Comparison of ENCODE assay signal across 1 cellular context in the genomic region with DNA sequence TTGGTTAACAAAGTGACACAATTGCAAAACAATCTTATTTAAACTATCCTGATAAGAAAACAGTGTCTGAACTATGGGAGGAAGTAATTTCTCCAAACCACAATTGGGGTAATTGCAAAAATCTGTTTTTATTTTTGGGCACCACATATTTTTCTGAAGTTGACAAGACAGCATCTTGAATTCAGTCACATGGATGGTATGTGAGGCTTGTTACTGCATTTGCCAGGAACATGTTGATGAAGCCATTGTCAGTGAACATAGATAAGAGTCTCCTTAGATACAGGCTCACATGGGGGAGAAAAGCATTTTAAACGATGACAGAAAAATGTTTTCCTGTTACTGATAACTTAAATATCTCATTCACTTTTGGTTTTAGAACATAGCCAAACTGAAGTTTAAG.
TF ChIP-seq lines count a peak whose summit lies in the region.

No MANE protein-coding gene starts in this region.

TF ChIP-seq in endothelial cell of umbilical vein, 7 proteins besides CTCF, POLR2A, EP300 and RAD21:
- TF ChIP-seq, protein P1, sequence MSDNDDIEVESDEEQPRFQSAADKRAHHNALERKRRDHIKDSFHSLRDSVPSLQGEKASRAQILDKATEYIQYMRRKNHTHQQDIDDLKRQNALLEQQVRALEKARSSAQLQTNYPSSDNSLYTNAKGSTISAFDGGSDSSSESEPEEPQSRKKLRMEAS (IDR thresholded peaks at IDR 0.05; ENCODE audit: insufficient read depth, insufficient read length): no peak
- TF ChIP-seq FOS (IDR thresholded peaks at IDR 0.05; ENCODE audit: borderline replicate concordance, insufficient read depth, low read length): no peak
- TF ChIP-seq EZH2 (IDR thresholded peaks at IDR 0.05; ENCODE audit: borderline replicate concordance, low read depth, low read length, severe bottlenecking): no peak
- no peak for TF ChIP-seq POLR2AphosphoS5 (IDR thresholded peaks at IDR 0.05; ENCODE audit: insufficient read depth, low read depth, low read length)
- peak; percentile 26 for TF ChIP-seq GATA2 (IDR thresholded peaks at IDR 0.05; ENCODE audit: insufficient read depth, insufficient read length, low read depth, low read length)
- TF ChIP-seq MYC (IDR thresholded peaks at IDR 0.05; ENCODE audit: low read depth, low read length): no peak
- no peak for TF ChIP-seq JUN (IDR thresholded peaks at IDR 0.05; ENCODE audit: borderline replicate concordance, insufficient read depth, insufficient read length, low read depth)
